15 cellular contexts compared by ENCODE assay signal in the genomic region with DNA sequence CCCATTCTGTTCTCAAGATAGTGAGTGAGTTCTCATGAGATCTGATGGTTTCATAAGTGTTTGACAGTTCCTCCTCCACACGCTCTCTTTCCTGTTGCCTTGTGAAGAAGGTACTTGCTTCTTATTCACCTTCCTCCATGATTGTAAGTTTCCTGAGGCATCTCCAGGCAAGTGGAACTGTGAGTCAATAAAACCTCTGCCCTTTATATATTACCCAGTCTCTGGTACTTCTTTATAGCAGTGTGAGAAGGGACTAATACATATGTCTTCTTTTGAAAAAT. TPM values are rescaled to one million over a fixed set of nuclear protein-coding genes. Genes with fewer than 3 reads are reported as not detected.
"Had no signal": no experiment of that assay in that cellular context is flagged by ENCODE, and none has a peak within 500 bp of the region (broad histone marks: within the 10 kb centered on the region; RNA-seq: fewer than 3 reads in every experiment).

No MANE protein-coding gene starts in this region.

- H3K4me3 Mint-ChIP-seq: activated CD4-positive, alpha-beta memory T cell treated with anti-CD3 and anti-CD28 coated beads, Interleukin-2, amount 10 ng/mL, durations not matched to agents 7 days and 5 days; natural killer cell treated with Interleukin-12 subunit alpha and Interleukin-12 subunit beta and Interleukin-15 and Interleukin-18, amount 100 ng/mL, for 72 hours had no signal

- DNase-seq: activated CD4-positive, alpha-beta memory T cell treated with anti-CD3 and anti-CD28 coated beads, Interleukin-2, amount 10 ng/mL, durations not matched to agents 7 days and 5 days; activated CD4-positive, CD25-positive, alpha-beta regulatory T cell treated with anti-CD3 and anti-CD28 coated beads, Interleukin-2, amount 50 U/mL, for 72 hours; activated CD8-positive, alpha-beta memory T cell treated with anti-CD3 and anti-CD28 coated beads, Interleukin-2, amount 50 U/mL, for 48 hours; effector CD4-positive, alpha-beta T cell; kidney; left ventricle myocardium inferior; nucleus accumbens; right cardiac atrium; small intestine; T-helper 9 cell had no signal

- H3K9me3 Mint-ChIP-seq: activated CD4-positive, alpha-beta memory T cell treated with anti-CD3 and anti-CD28 coated beads, Interleukin-2, amount 10 ng/mL, durations not matched to agents 7 days and 5 days had no signal

- H3K27me3 Mint-ChIP-seq: activated CD4-positive, alpha-beta memory T cell treated with anti-CD3 and anti-CD28 coated beads, Interleukin-2, amount 10 ng/mL, durations not matched to agents 7 days and 5 days; progenitor cell of endocrine pancreas had no signal

- ATAC-seq: gastroesophageal sphincter, right cardiac atrium had no signal

- H3K27ac Mint-ChIP-seq: activated CD4-positive, alpha-beta memory T cell treated with anti-CD3 and anti-CD28 coated beads, Interleukin-2, amount 10 ng/mL, durations not matched to agents 7 days and 5 days; natural killer cell treated with Interleukin-12 subunit alpha and Interleukin-12 subunit beta and Interleukin-15 and Interleukin-18, amount 100 ng/mL, for 72 hours; progenitor cell of endocrine pancreas had no signal

- H3K4me1 Mint-ChIP-seq: activated CD4-positive, alpha-beta memory T cell treated with anti-CD3 and anti-CD28 coated beads, Interleukin-2, amount 10 ng/mL, durations not matched to agents 7 days and 5 days had no signal

RNA-seq across cellular contexts. Expression of gene CFAP299, which starts 58.4 kb away (rescaled TPM):
- total RNA-seq: activated CD4-positive, alpha-beta memory T cell treated with anti-CD3 and anti-CD28 coated beads, Interleukin-2, amount 10 ng/mL, durations not matched to agents 7 days and 5 days; ascending aorta; left ventricle myocardium inferior; natural killer cell treated with Interleukin-12 subunit alpha and Interleukin-12 subunit beta and Interleukin-15 and Interleukin-18, amount 100 ng/mL, for 72 hours; right cardiac atrium; subcutaneous adipose tissue had no signal
